In the genomic region with DNA sequence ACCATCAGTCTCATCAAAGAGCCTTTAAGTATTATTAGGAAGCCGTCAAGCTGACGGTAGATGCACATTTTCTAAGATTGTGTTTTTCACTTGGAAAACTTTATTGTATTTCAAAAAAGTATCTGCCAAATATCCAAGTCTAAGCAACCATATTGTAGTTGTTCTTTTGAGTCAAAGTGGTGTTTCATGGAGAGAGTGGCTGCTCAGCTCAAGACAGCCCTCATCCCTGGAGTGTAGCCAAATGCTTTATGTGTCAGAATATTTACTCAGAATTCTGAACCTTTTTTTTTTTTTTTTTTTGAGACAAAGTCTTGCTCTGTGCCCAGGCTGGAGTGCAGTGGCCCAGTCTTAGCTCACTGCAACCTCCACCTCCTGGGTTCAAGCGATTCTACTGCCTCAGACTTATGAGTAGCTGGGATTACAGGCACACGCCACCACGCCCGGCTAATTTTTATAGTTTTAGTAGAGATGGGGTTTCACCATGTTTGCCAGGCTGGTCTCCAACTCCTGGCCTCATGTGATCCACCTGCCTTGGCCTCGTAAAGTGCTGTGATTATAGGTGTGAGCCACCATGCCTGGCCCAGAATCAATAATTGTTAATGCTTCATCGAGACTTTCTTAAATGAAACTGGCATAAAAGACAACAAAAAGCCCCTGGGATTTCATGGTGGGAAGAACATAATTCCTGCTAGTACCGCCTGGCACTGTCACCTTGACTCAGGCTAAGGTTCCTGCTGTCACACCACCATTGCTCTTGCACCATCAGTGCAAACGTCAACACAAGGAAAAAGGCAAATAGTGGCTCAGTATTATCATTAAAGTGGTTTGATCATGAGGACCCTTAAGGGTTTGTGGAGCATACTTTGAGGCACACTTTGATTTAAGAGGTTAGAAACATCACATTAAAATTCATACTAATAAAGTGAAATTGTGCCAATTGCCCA, we compare ENCODE assay signal across 9 cellular contexts. TPM values are rescaled to one million over a fixed set of nuclear protein-coding genes. Genes with fewer than 3 reads are reported as not detected.
DNase-seq lines count a peak whose midpoint lies in the region; ATAC-seq and TF ChIP-seq lines count a peak whose summit lies in the region.
"Had no signal": no experiment of that assay in that cellular context is flagged by ENCODE, and none has a peak within 500 bp of the region (broad histone marks: within the 10 kb centered on the region; RNA-seq: fewer than 3 reads in every experiment).

No MANE protein-coding gene starts in this region.

- TF ChIP-seq CTCF in chondrocyte (IDR thresholded peaks at IDR 0.05) = no peak

- no peaks in the 10 kb centered on the region for H3K27me3 Mint-ChIP-seq in chondrocyte (ENCODE audit: low read depth)
- H3K27me3 Mint-ChIP-seq: T-cell had no signal

- H3K27ac Mint-ChIP-seq in activated naive CD4-positive, alpha-beta T cell treated with anti-CD3 and anti-CD28 coated beads, Interleukin-2, amount 50 U/mL, for 72 hours = peak overlapping the region; percentile 5 to 44
- peak overlapping the region; percentile 62 for H3K27ac Mint-ChIP-seq in chondrocyte (ENCODE audit: unreplicated experiment)
- peak overlapping the region; percentile 12 for H3K27ac Mint-ChIP-seq in stimulated activated effector memory CD8-positive, alpha-beta T cell treated with anti-CD3 and anti-CD28 coated beads, Interleukin-12 subunit alpha, Interleukin-12 subunit beta, amount 100 ng/mL, for 72 hours
- H3K27ac Mint-ChIP-seq: T-cell had no signal

- no peak for DNase-seq in activated naive CD4-positive, alpha-beta T cell treated with anti-CD3 and anti-CD28 coated beads, Interleukin-2, amount 50 U/mL, for 72 hours (ENCODE audit: low spot score in 2 of 2)
- no peak for DNase-seq in activated naive CD4-positive, alpha-beta T cell treated with Interleukin-2 at 50 U/mL for 16 hours
- peak; percentile 66 for DNase-seq in NCI-H2171 (lab: John Stamatoyannopoulos, UW)
- no peak for DNase-seq in chondrocyte (ENCODE audit: low spot score)
- no peak for DNase-seq in stimulated activated effector memory CD8-positive, alpha-beta T cell treated with anti-CD3 and anti-CD28 coated beads, Interleukin-12 subunit alpha, Interleukin-12 subunit beta, amount 100 ng/mL, for 72 hours (ENCODE audit: low spot score in 2 of 2)
- DNase-seq in cerebellar cortex (ENCODE audit: low spot score) = no peak
- no peak for DNase-seq in activated gamma-delta T cell treated with Interleukin-2 at 50 U/mL for 16 hours
- DNase-seq: T-cell had no signal

- H3K4me1 Mint-ChIP-seq in chondrocyte (ENCODE audit: low read depth) = peaks cover 46% of the 10 kb centered on the region
- H3K4me1 Mint-ChIP-seq in stimulated activated effector memory CD8-positive, alpha-beta T cell treated with anti-CD3 and anti-CD28 coated beads, Interleukin-12 subunit alpha, Interleukin-12 subunit beta, amount 100 ng/mL, for 72 hours = peaks cover 32% of the 10 kb centered on the region

- peak; percentile 47 to 73 for ATAC-seq in activated naive CD4-positive, alpha-beta T cell treated with anti-CD3 and anti-CD28 coated beads, Interleukin-2, amount 50 U/mL, for 72 hours
- peak; percentile 72 for ATAC-seq in stimulated activated effector memory CD8-positive, alpha-beta T cell treated with anti-CD3 and anti-CD28 coated beads, Interleukin-12 subunit alpha, Interleukin-12 subunit beta, amount 100 ng/mL, for 72 hours
- ATAC-seq in GM21717 (IDR thresholded peaks at IDR 0.05; ENCODE audit: unreplicated experiment) = no peak
- ATAC-seq: T-cell had no signal

- peaks cover 0 to 35% of the 10 kb centered on the region in 2 donors for H3K36me3 Mint-ChIP-seq in activated naive CD4-positive, alpha-beta T cell treated with anti-CD3 and anti-CD28 coated beads, Interleukin-2, amount 50 U/mL, for 72 hours
- H3K36me3 Mint-ChIP-seq in chondrocyte (ENCODE audit: low read depth) = no peaks in the 10 kb centered on the region
- H3K36me3 Mint-ChIP-seq in stimulated activated effector memory CD8-positive, alpha-beta T cell treated with anti-CD3 and anti-CD28 coated beads, Interleukin-12 subunit alpha, Interleukin-12 subunit beta, amount 100 ng/mL, for 72 hours = peaks cover 5% of the 10 kb centered on the region

- H3K9me3 Mint-ChIP-seq in activated naive CD4-positive, alpha-beta T cell treated with anti-CD3 and anti-CD28 coated beads, Interleukin-2, amount 50 U/mL, for 72 hours = no peaks in the 10 kb centered on the region
- H3K9me3 Mint-ChIP-seq in chondrocyte (ENCODE audit: low read depth) = no peaks in the 10 kb centered on the region
- no peaks in the 10 kb centered on the region for H3K9me3 Mint-ChIP-seq in stimulated activated effector memory CD8-positive, alpha-beta T cell treated with anti-CD3 and anti-CD28 coated beads, Interleukin-12 subunit alpha, Interleukin-12 subunit beta, amount 100 ng/mL, for 72 hours
- H3K9me3 Mint-ChIP-seq: T-cell had no signal

- H3K4me3 Mint-ChIP-seq in chondrocyte (ENCODE audit: unreplicated experiment) = no peak overlapping the region
- H3K4me3 Mint-ChIP-seq in stimulated activated effector memory CD8-positive, alpha-beta T cell treated with anti-CD3 and anti-CD28 coated beads, Interleukin-12 subunit alpha, Interleukin-12 subunit beta, amount 100 ng/mL, for 72 hours = no peak overlapping the region

RNA-seq across cellular contexts. Expression of a gene that starts 45.5 kb away (rescaled TPM):
- 100 to 1,000 TPM; 104 to 119 TPM for total RNA-seq in activated naive CD4-positive, alpha-beta T cell treated with anti-CD3 and anti-CD28 coated beads, Interleukin-2, amount 50 U/mL, for 72 hours
- 51.5 to 83.1 TPM (median 54.1 TPM) in 3 replicates for total RNA-seq in chondrocyte

Comparison
In these comparisons a context has a peak if more than half of its experiments do, and no peak if none do; other contexts are left out.
1. H3K27ac Mint-ChIP-seq: peak in every context shown above with its lines; median percentile 62 in chondrocyte; 24 in activated naive CD4-positive, alpha-beta T cell treated with anti-CD3 and anti-CD28 coated beads, Interleukin-2, amount 50 U/mL, for 72 hours; 12 in stimulated activated effector memory CD8-positive, alpha-beta T cell treated with anti-CD3 and anti-CD28 coated beads, Interleukin-12 subunit alpha, Interleukin-12 subunit beta, amount 100 ng/mL, for 72 hours.